Comparison of ENCODE assay signal across 21 cellular contexts in the genomic region with DNA sequence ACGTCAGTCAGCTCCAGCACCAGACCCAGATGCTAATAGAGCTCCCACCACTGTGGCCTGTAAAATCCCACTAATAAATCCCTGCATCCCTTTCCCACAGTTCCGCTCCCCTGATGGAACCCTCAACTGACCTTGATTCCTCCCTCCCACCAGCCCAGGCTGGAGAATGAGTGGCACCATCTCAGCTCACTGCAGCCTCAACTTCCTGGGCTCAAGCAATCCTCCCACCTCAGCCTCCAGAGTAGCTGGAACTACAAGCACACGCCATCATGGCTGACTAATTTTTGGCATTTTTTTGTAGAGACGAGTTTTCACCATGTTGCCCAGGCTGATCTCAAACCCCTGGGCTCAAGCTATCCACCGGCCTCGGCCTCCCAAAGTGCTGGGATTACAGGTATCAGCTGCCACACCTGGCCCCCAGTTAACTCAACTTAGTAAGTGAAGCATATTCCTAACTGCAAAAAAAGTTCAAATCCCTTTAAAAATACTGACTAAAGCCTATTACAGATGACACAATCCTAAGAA. TPM values are rescaled to one million over a fixed set of nuclear protein-coding genes. Genes with fewer than 3 reads are reported as not detected.
DNase-seq lines count a peak whose midpoint lies in the region; ATAC-seq, FAIRE-seq and TF ChIP-seq lines count a peak whose summit lies in the region.
"Had no signal": no experiment of that assay in that cellular context is flagged by ENCODE, and none has a peak within 500 bp of the region (broad histone marks: within the 10 kb centered on the region; RNA-seq: fewer than 3 reads in every experiment).

No MANE protein-coding gene starts in this region.

- no peak for DNase-seq in HepG2 (ENCODE audit: low spot score)
- no peak for DNase-seq in right lobe of liver
- no peak for DNase-seq in T-cell
- DNase-seq in glutamatergic neuron: no peak
- no peak for DNase-seq in stimulated activated naive B cell treated with anti-CD40 and anti-IgM and Interleukin-4, amounts not matched to agents 10 μg/mL and 1 μg/mL and 100 μg/mL, for 72 hours
- DNase-seq in 8988T: no peak
- DNase-seq in SW 1271 (lab: John Stamatoyannopoulos, UW): no peak
- DNase-seq: activated effector memory CD4-positive, alpha-beta T cell treated with Interleukin-2 at 50 U/mL for 16 hours; caudate nucleus; effector CD8-positive, alpha-beta T cell; left colon; NCI-H1417; NCI-H526 treated with DMSO at 0.1 percent for 48 hours; OCI-M1; Right ventricle myocardium superior; small intestine; stimulated activated CD4-positive, alpha-beta T cell treated with anti-CD3 and anti-CD28 coated beads, Interleukin-4, amount 100 ng/mL, for 24 hours; substantia nigra; WERI-Rb-1 had no signal

- peaks cover 97% of the 10 kb centered on the region for H3K4me1 ChIP-seq in HepG2 (ENCODE audit: insufficient read depth, low read length)
- H3K4me1 ChIP-seq in right lobe of liver: peaks cover 0 to 57% (median 11%) of the 10 kb centered on the region in 4 donors

- H3K27ac ChIP-seq in HepG2 (ENCODE audit: extremely low read length, insufficient read depth, low read length) (no peak overlapping the region), right lobe of liver (no peak overlapping the region)
- H3K27ac ChIP-seq: WERI-Rb-1 had no signal

- H3K4me1 Mint-ChIP-seq in T-cell (peaks cover 96 to 98% (median 98%) of the 10 kb centered on the region in 3 donors), glutamatergic neuron (ENCODE audit: low read depth, unreplicated experiment) (peaks cover 70% of the 10 kb centered on the region)
- H3K4me1 Mint-ChIP-seq in stimulated activated naive B cell treated with anti-CD40 and anti-IgM and Interleukin-4, amounts not matched to agents 10 μg/mL and 1 μg/mL and 100 μg/mL, for 72 hours: peaks cover 74 to 91% of the 10 kb centered on the region in 2 donors

- H3K79me2 ChIP-seq in HepG2 (ENCODE audit: insufficient read depth, low read length): peaks cover 100% of the 10 kb centered on the region

- H3K27me3 ChIP-seq in HepG2 (ENCODE audit: control insufficient read depth in 1 of 2, insufficient read depth in 2 of 2, low read length in 2 of 2) (no peaks in the 10 kb centered on the region), right lobe of liver (no peaks in the 10 kb centered on the region)

- no peak overlapping the region for H3K4me2 ChIP-seq in HepG2 (ENCODE audit: low read depth, low read length)

- H3K4me3 Mint-ChIP-seq in T-cell (peak overlapping the region in 2 of 3 donors; percentile 7 to 65), glutamatergic neuron (ENCODE audit: unreplicated experiment) (peak overlapping the region; percentile 74)
- H3K4me3 Mint-ChIP-seq in stimulated activated naive B cell treated with anti-CD40 and anti-IgM and Interleukin-4, amounts not matched to agents 10 μg/mL and 1 μg/mL and 100 μg/mL, for 72 hours: peak overlapping the region; percentile 45 to 52

- H2AFZ ChIP-seq in HepG2 (ENCODE audit: low read length): no peak overlapping the region

- POLR2A ChIA-PET in HepG2 (lab: Yijun Ruan, JAX): interaction anchor here (1.5 kb wide), 1 partner anchor 12 kb away, joined by 4 read pairs; no protein-coding TSS in a partner anchor
- POLR2A ChIA-PET in T-cell (lab: Charles Lee): no interaction called here

- TF ChIP-seq POLR2A in HepG2 (IDR thresholded peaks at IDR 0.05; ENCODE audit: insufficient read depth in 1 of 2, low read depth in 2 of 2, low read length in 2 of 2) (no peak), right lobe of liver (IDR thresholded peaks at IDR 0.05) (no peak)

- H3K27me3 Mint-ChIP-seq in T-cell (no peaks in the 10 kb centered on the region), glutamatergic neuron (ENCODE audit: unreplicated experiment) (peaks cover 11% of the 10 kb centered on the region)
- H3K27me3 Mint-ChIP-seq in stimulated activated naive B cell treated with anti-CD40 and anti-IgM and Interleukin-4, amounts not matched to agents 10 μg/mL and 1 μg/mL and 100 μg/mL, for 72 hours: no peaks in the 10 kb centered on the region

- no TSS peak for BruUV-seq in HepG2 (replicated peaks; lab: Mats Ljungman, UMichigan)

- WGBS in HepG2 (ENCODE audit: low lambda C conversion rate): 92% methylated on average over 6 of the region's 6 CpGs
- 97% methylated on average over 4 of the region's 6 CpGs for WGBS in right lobe of liver (ENCODE audit: insufficient coverage, low coverage, low lambda C conversion rate, missing lambda C conversion rate)

- ATAC-seq in HepG2 (no peak), right lobe of liver (no peak), T-cell (replicated peaks in 1 of 4) (no peak)
- no peak for ATAC-seq in stimulated activated naive B cell treated with anti-CD40 and anti-IgM and Interleukin-4, amounts not matched to agents 10 μg/mL and 1 μg/mL and 100 μg/mL, for 72 hours (replicated peaks)
- ATAC-seq in activated CD4-positive, CD25-positive, alpha-beta regulatory T cell treated with anti-CD3 and anti-CD28 coated beads, Interleukin-2, amount 50 U/mL, for 24 hours: no peak
- ATAC-seq: left colon had no signal

- H4K20me1 ChIP-seq in HepG2 (ENCODE audit: insufficient read depth, low read length): peaks cover 100% of the 10 kb centered on the region

- no peaks in the 10 kb centered on the region for H3K9me3 Mint-ChIP-seq in T-cell
- H3K9me3 Mint-ChIP-seq in glutamatergic neuron (ENCODE audit: unreplicated experiment): peaks cover 15% of the 10 kb centered on the region
- no peaks in the 10 kb centered on the region for H3K9me3 Mint-ChIP-seq in stimulated activated naive B cell treated with anti-CD40 and anti-IgM and Interleukin-4, amounts not matched to agents 10 μg/mL and 1 μg/mL and 100 μg/mL, for 72 hours

- H3K4me3 ChIP-seq in HepG2 (replicated peaks in 1 of 3; ENCODE audit: insufficient read depth in 1 of 3, low read depth in 2 of 3, low read length in 3 of 3) (no peak overlapping the region), right lobe of liver (no peak overlapping the region)

- FAIRE-seq in HepG2 (lab: Jason Lieb, UNC): no peak
- FAIRE-seq: H1, small intestine had no signal

- TF ChIP-seq RAD21 in HepG2 (CRISPR knock-in tag; IDR thresholded peaks at IDR 0.05): no peak

- intact Hi-C loops in HepG2 (cut with micrococcal nuclease; ENCODE audit: unreplicated experiment) (no loop called here), right lobe of liver (cut with DNase I) (no loop called here)

- H3K36me3 Mint-ChIP-seq in T-cell (no peaks in the 10 kb centered on the region), glutamatergic neuron (ENCODE audit: unreplicated experiment) (no peaks in the 10 kb centered on the region)
- peaks cover 2 to 22% of the 10 kb centered on the region in 2 donors for H3K36me3 Mint-ChIP-seq in stimulated activated naive B cell treated with anti-CD40 and anti-IgM and Interleukin-4, amounts not matched to agents 10 μg/mL and 1 μg/mL and 100 μg/mL, for 72 hours

- no peak for TF ChIP-seq EP300 in HepG2 (IDR thresholded peaks at IDR 0.05; ENCODE audit: low read depth in 2 of 2, low read length in 2 of 2)
- TF ChIP-seq EP300 in HepG2 (CRISPR knock-in tag; IDR thresholded peaks at IDR 0.05; ENCODE audit: borderline replicate concordance): no peak

- H3K36me3 ChIP-seq in HepG2 (replicated peaks in 1 of 2; ENCODE audit: control insufficient read depth in 1 of 2, insufficient read depth in 2 of 2, low read length in 2 of 2): peaks cover 0 to 5% of the 10 kb centered on the region in 2 experiments; a peak in 2 of 5 replicates
- H3K36me3 ChIP-seq in right lobe of liver: no peaks in the 10 kb centered on the region
- H3K36me3 ChIP-seq: WERI-Rb-1 had no signal

- CTCF ChIA-PET in HepG2 (lab: Yijun Ruan, JAX; ENCODE audit: low intra/inter-chr PET ratio, low total read pairs) (no interaction called here), T-cell (lab: Charles Lee) (interaction anchor here (0.7 to 7.2 kb wide), 4 partner anchors 8 to 265 kb away, joined by 3 to 38 read pairs (median 4); no protein-coding TSS in a partner anchor)

- H3K9ac ChIP-seq in HepG2 (ENCODE audit: insufficient read depth, low read depth, low read length): no peak overlapping the region

- in situ Hi-C loops in HepG2 (cut with HindIII; ENCODE audit: extremely low pct_ligation_motif_present, low pct_unique_long_range_greater_than_20kb): no loop called here

- H3K9me3 ChIP-seq in HepG2 (ENCODE audit: low read length): no peaks in the 10 kb centered on the region
- no peaks in the 10 kb centered on the region for H3K9me3 ChIP-seq in right lobe of liver

- no peak for TF ChIP-seq CTCF in HepG2 (CRISPR knock-in tag; IDR thresholded peaks at IDR 0.05)
- TF ChIP-seq CTCF in right lobe of liver (IDR thresholded peaks at IDR 0.05): no peak
- no peak for TF ChIP-seq CTCF in glutamatergic neuron (IDR thresholded peaks at IDR 0.05; ENCODE audit: partially characterized antibody, unreplicated experiment)

- H3K27ac Mint-ChIP-seq in T-cell (peak overlapping the region; percentile 22 to 45), glutamatergic neuron (ENCODE audit: unreplicated experiment) (peak overlapping the region; percentile 97)
- H3K27ac Mint-ChIP-seq in stimulated activated naive B cell treated with anti-CD40 and anti-IgM and Interleukin-4, amounts not matched to agents 10 μg/mL and 1 μg/mL and 100 μg/mL, for 72 hours: peak overlapping the region; percentile 85

RNA-seq across cellular contexts. Expression of a gene that starts 15.6 kb away (rescaled TPM):
- total RNA-seq in HepG2 (2016; rRNA removed; fragmentation: Illumina TruSeq; extraction: Trizol) (173 and 177 TPM in 2 replicates), right lobe of liver (10 to 100 TPM; 46.8 to 55.8 (median 49.1) TPM), T-cell (100 to 1,000 TPM; 159 to 261 (median 169) TPM), glutamatergic neuron (ENCODE audit: unreplicated experiment) (167 TPM)
- total RNA-seq in HepG2 (2016; cell fraction: cytosol; rRNA removed; fragmentation: Illumina TruSeq; extraction: Trizol; ENCODE audit: low read depth): 42.2 and 47.1 TPM in 2 replicates
- total RNA-seq in HepG2 (2016; cell fraction: insoluble cytoplasmic fraction; rRNA removed; fragmentation: Illumina TruSeq; extraction: Trizol): 166 and 185 TPM in 2 replicates
- 53.5 and 58.7 TPM in 2 replicates for total RNA-seq in HepG2 (2016; cell fraction: membrane; rRNA removed; fragmentation: Illumina TruSeq; extraction: Trizol)
- 231 and 239 TPM in 2 replicates for total RNA-seq in HepG2 (2016; cell fraction: nucleus; rRNA removed; fragmentation: Illumina TruSeq; extraction: Trizol)
- polyA plus RNA-seq in HepG2 (2011; rRNA removed): 52.5 and 58.4 TPM in 2 replicates
- 16.6 and 26.6 TPM in 2 replicates for polyA plus RNA-seq in HepG2 (2011; cell fraction: cytosol; rRNA removed)
- polyA plus RNA-seq in HepG2 (2011; cell fraction: nucleus; rRNA removed): 77.7 and 102 TPM in 2 replicates
- 151 and 152 TPM in 2 replicates for polyA plus RNA-seq in HepG2 (2012)
- polyA plus RNA-seq in HepG2 (2016; cell fraction: cytosol; fragmentation: Illumina TruSeq; extraction: Trizol; ENCODE audit: low read depth): 5.3 and 6.8 TPM in 2 replicates
- 200 and 216 TPM in 2 replicates for polyA plus RNA-seq in HepG2 (2016; cell fraction: insoluble cytoplasmic fraction; fragmentation: Illumina TruSeq; extraction: Trizol; ENCODE audit: low read depth)
- polyA plus RNA-seq in HepG2 (2016; cell fraction: membrane; fragmentation: Illumina TruSeq; extraction: Trizol; ENCODE audit: low read depth): 18.6 and 26.0 TPM in 2 replicates
- 243 and 249 TPM in 2 replicates for polyA plus RNA-seq in HepG2 (2016; cell fraction: nucleus; fragmentation: Illumina TruSeq; extraction: Trizol; ENCODE audit: insufficient read depth, low read depth)
- polyA minus RNA-seq in HepG2 (2011; rRNA and poly(A)+ RNA removed; ENCODE audit: low replicate concordance): 135 and 250 TPM in 2 replicates
- 49.2 and 87.1 TPM in 2 replicates for polyA minus RNA-seq in HepG2 (2011; cell fraction: cytosol; rRNA and poly(A)+ RNA removed)
- polyA minus RNA-seq in HepG2 (2011; cell fraction: nucleus; rRNA and poly(A)+ RNA removed): 329 and 403 TPM in 2 replicates

Comparison
In these comparisons a context has a peak if more than half of its experiments do, and no peak if none do; other contexts are left out.
1. H3K27ac Mint-ChIP-seq: peak in every context shown above with its lines; median percentile 97 in glutamatergic neuron; 85 in stimulated activated naive B cell treated with anti-CD40 and anti-IgM and Interleukin-4, amounts not matched to agents 10 μg/mL and 1 μg/mL and 100 μg/mL, for 72 hours; 34 in T-cell.